ENCODE assay signal across 9 cellular contexts in the genomic region with DNA sequence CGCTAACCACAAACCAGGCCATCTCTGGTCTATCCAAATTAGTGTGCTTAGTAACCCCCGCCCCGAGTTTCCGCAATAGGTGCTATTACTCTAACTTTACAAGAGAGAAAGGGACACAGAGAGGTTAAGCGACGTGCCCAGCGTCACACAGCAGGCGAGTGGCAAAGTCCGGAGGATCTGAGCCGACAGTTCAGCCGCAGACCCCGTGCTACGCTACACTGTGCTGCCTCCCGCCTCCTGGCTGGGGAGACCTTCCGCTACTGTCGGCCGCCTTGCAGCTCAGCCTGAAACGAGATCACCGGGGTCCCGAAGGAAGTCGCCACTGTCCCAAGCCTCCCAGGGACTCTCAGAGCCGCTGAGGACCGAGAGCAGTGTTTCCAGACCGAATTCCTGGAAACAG. TPM values are rescaled to one million over a fixed set of nuclear protein-coding genes. Genes with fewer than 3 reads are reported as not detected.
DNase-seq lines count a peak whose midpoint lies in the region; ATAC-seq, FAIRE-seq and TF ChIP-seq lines count a peak whose summit lies in the region.
"Had no signal": no experiment of that assay in that cellular context is flagged by ENCODE, and none has a peak within 500 bp of the region (broad histone marks: within the 10 kb centered on the region; RNA-seq: fewer than 3 reads in every experiment).

No MANE protein-coding gene starts in this region.

- no peaks in the 10 kb centered on the region for H3K9me3 Mint-ChIP-seq in stimulated activated naive CD8-positive, alpha-beta T cell treated with anti-CD3 and anti-CD28 coated beads, Interleukin-15, Interleukin-2, amounts not matched to agents 100 ng/mL and 50 ng/mL, for 24 hours

- no peak for FAIRE-seq in HTR-8/SVneo (lab: Jason Lieb, UNC)

- H3K4me3 Mint-ChIP-seq in stimulated activated naive CD8-positive, alpha-beta T cell treated with anti-CD3 and anti-CD28 coated beads, Interleukin-15, Interleukin-2, amounts not matched to agents 100 ng/mL and 50 ng/mL, for 24 hours = peak overlapping the region; percentile 89

- H3K4me1 ChIP-seq in mammary epithelial cell (ENCODE audit: insufficient read depth, low read length) = peaks cover 16% of the 10 kb centered on the region
- H3K4me1 ChIP-seq in mononuclear cell (ENCODE audit: insufficient read depth, low read length) = peaks cover 45% of the 10 kb centered on the region

- WGBS in mammary epithelial cell (ENCODE audit: low coverage, missing lambda C conversion rate) = 30% methylated on average over 14 of the region's 24 CpGs

- peaks cover 12% of the 10 kb centered on the region for H3K36me3 ChIP-seq in mammary epithelial cell (ENCODE audit: insufficient read depth, low read length)

- peak overlapping the region; percentile 76 for H2AFZ ChIP-seq in mammary epithelial cell (ENCODE audit: low read depth, low read length)

- no peak for TF ChIP-seq CTCF in mammary epithelial cell (conservative IDR thresholded peaks at IDR 0.05 in 1 of 2, IDR thresholded peaks at IDR 0.05 in 1 of 2; ENCODE audit: extremely low read depth in 1 of 2, insufficient read depth in 1 of 2, low read depth in 1 of 2, low read length in 2 of 2)

- peaks cover 41% of the 10 kb centered on the region for H3K79me2 ChIP-seq in mammary epithelial cell (ENCODE audit: insufficient read depth, low read length)

- no peak for ATAC-seq in stimulated activated naive CD8-positive, alpha-beta T cell treated with anti-CD3 and anti-CD28 coated beads, Interleukin-15, Interleukin-2, amounts not matched to agents 100 U/mL and 50 U/mL, for 24 hours
- no peak for ATAC-seq in HG03439 (IDR thresholded peaks at IDR 0.05; ENCODE audit: unreplicated experiment)

- peaks cover 17% of the 10 kb centered on the region for H3K36me3 Mint-ChIP-seq in stimulated activated naive CD8-positive, alpha-beta T cell treated with anti-CD3 and anti-CD28 coated beads, Interleukin-15, Interleukin-2, amounts not matched to agents 100 ng/mL and 50 ng/mL, for 24 hours (ENCODE audit: low read depth)

- peak overlapping the region; percentile 91 for H3K4me2 ChIP-seq in mammary epithelial cell (ENCODE audit: insufficient read depth, low read depth, low read length)

- dilution Hi-C loops in mammary epithelial cell (cut with HindIII; ENCODE audit: low sequenced_read_pairs) = loop anchor here (5.0 kb wide), 2 partner anchors 64 to 71 kb away; no protein-coding TSS in a partner anchor

- H3K4me3 ChIP-seq in mammary epithelial cell (replicated peaks in 1 of 3; ENCODE audit: insufficient read depth in 1 of 3, low read depth in 2 of 3, low read length in 3 of 3) (peak overlapping the region; percentile 83 to 95 (median 95)), mononuclear cell (ENCODE audit: low read length) (peak overlapping the region; percentile 93)

- BruUV-seq in mammary epithelial cell (replicated peaks; lab: Mats Ljungman, UMichigan) = no TSS peak

- H3K4me1 Mint-ChIP-seq in stimulated activated naive CD8-positive, alpha-beta T cell treated with anti-CD3 and anti-CD28 coated beads, Interleukin-15, Interleukin-2, amounts not matched to agents 100 ng/mL and 50 ng/mL, for 24 hours (ENCODE audit: low read depth) = peaks cover 44% of the 10 kb centered on the region

- CTCF ChIA-PET in mammary epithelial cell (lab: Charles Lee; ENCODE audit: low non-redundant PET) = no interaction called here

- H3K27me3 Mint-ChIP-seq in stimulated activated naive CD8-positive, alpha-beta T cell treated with anti-CD3 and anti-CD28 coated beads, Interleukin-15, Interleukin-2, amounts not matched to agents 100 ng/mL and 50 ng/mL, for 24 hours = no peaks in the 10 kb centered on the region

- H3K9ac ChIP-seq in mammary epithelial cell (ENCODE audit: insufficient read depth, low read length) = peak overlapping the region; percentile 72

- in situ Hi-C loops in mammary epithelial cell (cut with MboI; ENCODE audit: low sequenced_read_pairs in 2 of 2) = no loop called here

- peak overlapping the region; percentile 78 for H3K27ac Mint-ChIP-seq in stimulated activated naive CD8-positive, alpha-beta T cell treated with anti-CD3 and anti-CD28 coated beads, Interleukin-15, Interleukin-2, amounts not matched to agents 100 ng/mL and 50 ng/mL, for 24 hours

- peak overlapping the region; percentile 53 for H3K27ac ChIP-seq in mammary epithelial cell (ENCODE audit: insufficient read depth, low read depth, low read length)

- no peaks in the 10 kb centered on the region for H4K20me1 ChIP-seq in mammary epithelial cell (ENCODE audit: insufficient read depth, low read length)

- H3K9me3 ChIP-seq in mammary epithelial cell (replicated peaks; ENCODE audit: insufficient read depth, low read length) (no peaks in the 10 kb centered on the region), mononuclear cell (ENCODE audit: low read depth, low read length) (no peaks in the 10 kb centered on the region)

- DNase-seq in stimulated activated naive CD8-positive, alpha-beta T cell treated with anti-CD3 and anti-CD28 coated beads, Interleukin-15, Interleukin-2, amounts not matched to agents 100 U/mL and 50 U/mL, for 24 hours = no peak
- DNase-seq in mammary epithelial cell (no peak), HTR-8/SVneo (ENCODE audit: insufficient read length, low spot score) (no peak), germinal center (ENCODE audit: low spot score) (no peak), NOMO-1 treated with dmso at 0.1 percent for 144 hours (lab: John Stamatoyannopoulos, UW; ENCODE audit: unreplicated experiment) (no peak)
- DNase-seq: NCI-H510A treated with DMSO at 0.1 percent for 48 hours had no signal

- H3K27me3 ChIP-seq in mammary epithelial cell (ENCODE audit: insufficient read depth, low read length) (no peaks in the 10 kb centered on the region), mononuclear cell (ENCODE audit: insufficient read depth, low read length) (no peaks in the 10 kb centered on the region)

- intact Hi-C loops in mammary epithelial cell (cut with micrococcal nuclease) = no loop called here

RNA-seq across cellular contexts. Expression of a gene that starts 0.8 kb away (rescaled TPM):
- total RNA-seq in mammary epithelial cell (10 to 100 TPM; 51.3 to 81.1 TPM), mononuclear cell (26.0 TPM)
- polyA plus RNA-seq in mammary epithelial cell = 31.7 TPM
- polyA minus RNA-seq in mammary epithelial cell = 62.4 TPM

RNA-seq across cellular contexts. Expression of a gene that starts 27.1 kb away (rescaled TPM):
- total RNA-seq in mammary epithelial cell (10 to 100 TPM; 10.5 to 23.4 TPM), mononuclear cell (36.3 TPM)
- 3.1 TPM for polyA plus RNA-seq in mammary epithelial cell
- polyA minus RNA-seq in mammary epithelial cell = 10.2 TPM

RNA-seq across cellular contexts. Expression of a gene that starts 44.1 kb away (rescaled TPM):
- total RNA-seq in mammary epithelial cell (10 to 100 TPM; 41.7 to 69.8 TPM), mononuclear cell (2.7 TPM)
- polyA plus RNA-seq in mammary epithelial cell = 28.8 TPM
- 44.0 TPM for polyA minus RNA-seq in mammary epithelial cell

RNA-seq across cellular contexts. Expression of a gene that starts 52.6 kb away (rescaled TPM):
- 10 to 100 TPM in 1 of 2 donors, 1 to 10 TPM in 1; 9.2 to 15.1 TPM for total RNA-seq in mammary epithelial cell
- 5.5 TPM for polyA plus RNA-seq in mammary epithelial cell
- 8.4 TPM for polyA minus RNA-seq in mammary epithelial cell
- not detected for total RNA-seq in mononuclear cell

Comparison
In these comparisons a context has a peak if more than half of its experiments do, and no peak if none do; other contexts are left out.
1. RNA of a gene that starts 44.1 kb away (total RNA-seq): 41.7 to 69.8 TPM in mammary epithelial cell; 2.7 TPM in mononuclear cell (single experiment); every median in the first group is over 10 times any median in the second.